Comparison of ENCODE assay signal across 1 cellular context in the genomic region with DNA sequence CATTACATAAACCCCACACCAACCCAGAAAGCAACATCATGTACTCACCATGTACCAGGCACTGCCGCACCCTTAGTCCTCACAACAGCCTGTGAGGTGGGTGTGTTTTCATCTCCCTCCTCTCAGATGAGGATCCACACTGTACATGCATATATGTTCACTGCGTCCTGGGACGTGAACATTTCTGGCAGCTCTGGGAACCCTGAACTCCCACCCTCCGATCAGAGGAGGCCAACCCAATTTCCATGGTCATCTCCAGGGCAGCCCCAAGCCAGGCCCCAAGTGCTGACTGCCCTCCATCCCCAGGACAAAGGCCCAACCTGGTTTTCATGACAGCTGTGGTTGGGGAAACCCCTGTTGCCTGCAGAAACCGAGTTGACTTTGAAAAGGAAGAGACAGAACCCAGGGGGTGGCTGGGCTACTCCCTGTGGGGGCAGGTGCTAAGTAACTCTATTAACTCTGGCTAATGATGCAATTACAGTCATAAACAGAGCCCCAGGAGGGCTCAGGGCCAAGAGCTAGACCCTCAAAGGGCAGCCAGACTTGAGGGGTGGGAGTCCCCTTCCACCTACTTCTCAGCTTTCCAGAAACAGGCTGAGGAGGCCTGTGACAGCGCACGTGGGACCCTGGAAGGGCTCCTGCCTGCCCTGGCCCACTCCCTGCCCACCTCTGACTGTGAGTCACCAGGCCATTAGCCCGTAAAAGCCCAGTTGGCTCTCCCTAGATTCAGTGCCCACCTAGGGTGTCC.
TF ChIP-seq lines count a peak whose summit lies in the region.

No MANE protein-coding gene starts in this region.

TF ChIP-seq in HCT116, 20 proteins besides CTCF, POLR2A, EP300 and RAD21 (continued from another document):
- no peak for TF ChIP-seq ZFX (IDR thresholded peaks at IDR 0.05)
- TF ChIP-seq FOSL1 (IDR thresholded peaks at IDR 0.05; ENCODE audit: low read depth): no peak
- TF ChIP-seq SP1 (IDR thresholded peaks at IDR 0.05; ENCODE audit: low read depth): no peak
- TF ChIP-seq, protein P1, sequence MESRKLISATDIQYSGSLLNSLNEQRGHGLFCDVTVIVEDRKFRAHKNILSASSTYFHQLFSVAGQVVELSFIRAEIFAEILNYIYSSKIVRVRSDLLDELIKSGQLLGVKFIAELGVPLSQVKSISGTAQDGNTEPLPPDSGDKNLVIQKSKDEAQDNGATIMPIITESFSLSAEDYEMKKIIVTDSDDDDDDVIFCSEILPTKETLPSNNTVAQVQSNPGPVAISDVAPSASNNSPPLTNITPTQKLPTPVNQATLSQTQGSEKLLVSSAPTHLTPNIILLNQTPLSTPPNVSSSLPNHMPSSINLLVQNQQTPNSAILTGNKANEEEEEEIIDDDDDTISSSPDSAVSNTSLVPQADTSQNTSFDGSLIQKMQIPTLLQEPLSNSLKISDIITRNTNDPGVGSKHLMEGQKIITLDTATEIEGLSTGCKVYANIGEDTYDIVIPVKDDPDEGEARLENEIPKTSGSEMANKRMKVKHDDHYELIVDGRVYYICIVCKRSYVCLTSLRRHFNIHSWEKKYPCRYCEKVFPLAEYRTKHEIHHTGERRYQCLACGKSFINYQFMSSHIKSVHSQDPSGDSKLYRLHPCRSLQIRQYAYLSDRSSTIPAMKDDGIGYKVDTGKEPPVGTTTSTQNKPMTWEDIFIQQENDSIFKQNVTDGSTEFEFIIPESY (IDR thresholded peaks at IDR 0.05; ENCODE audit: extremely low read depth, insufficient replicate concordance, low read length): no peak
- TF ChIP-seq SRF (IDR thresholded peaks at IDR 0.05; ENCODE audit: low read depth): no peak
